ENCODE assay signal across 24 cellular contexts in genomic region chrY:7803737-7804136, GRCh38.
"Had no signal": no experiment of that assay in that cellular context is flagged by ENCODE, and none has a peak within 500 bp of the region (broad histone marks: within the 10 kb centered on the region; RNA-seq: fewer than 3 reads in every experiment).

No MANE protein-coding gene starts in this region.

- H3K4me1 ChIP-seq: parathyroid adenoma, psoas muscle, right lobe of liver, sigmoid colon, stomach, thyroid gland, tibial nerve, upper lobe of left lung, vagina had no signal

- DNase-seq: nephron progenitor cell; occipital lobe; ovary; posterior cingulate gyrus; psoas muscle; right cardiac atrium; right lobe of liver; sigmoid colon; small intestine; stimulated activated CD4-positive, alpha-beta T cell treated with anti-CD3 and anti-CD28 coated beads, Interleukin-15, amount 100 ng/mL, for 24 hours; stimulated activated CD4-positive, alpha-beta T cell treated with anti-CD3 and anti-CD28 coated beads, Interleukin-2, amount 100 ng/mL, for 24 hours; stimulated activated CD4-positive, alpha-beta T cell treated with anti-CD3 and anti-CD28 coated beads, Interleukin-2, amount 100 ng/mL, for 48 hours; stimulated activated CD4-positive, alpha-beta T cell treated with anti-CD3 and anti-CD28 coated beads, Interleukin-4, amount 100 ng/mL, for 24 hours; stimulated activated naive B cell treated with anti-CD40 and anti-IgM and Interleukin-4, amounts not matched to agents 10 μg/mL and 1 μg/mL and 100 μg/mL, for 72 hours; stimulated activated naive CD4-positive, alpha-beta T cell treated with Interleukin-2 at 50 U/mL for 16 hours; stomach; thyroid gland; upper lobe of left lung had no signal

- H3K27ac ChIP-seq: ovary, parathyroid adenoma, psoas muscle, right lobe of liver, sigmoid colon, stomach, thoracic aorta, thyroid gland, tibial nerve, upper lobe of left lung, vagina had no signal

- H3K4me3 ChIP-seq: ovary, psoas muscle, right lobe of liver, sigmoid colon, stomach, thoracic aorta, thyroid gland, tibial nerve, upper lobe of left lung, vagina had no signal

- H3K9me3 ChIP-seq: ovary, psoas muscle, right lobe of liver, sigmoid colon, stomach, thoracic aorta, thyroid gland, tibial nerve, upper lobe of left lung, vagina had no signal

- ATAC-seq: natural killer cell treated with Interleukin-12 subunit alpha and Interleukin-12 subunit beta and Interleukin-15 and Interleukin-18, amount 100 ng/mL, for 72 hours; psoas muscle; right cardiac atrium; right lobe of liver; stimulated activated effector memory CD8-positive, alpha-beta T cell treated with anti-CD3 and anti-CD28 coated beads, Interleukin-12 subunit alpha, Interleukin-12 subunit beta, amount 100 ng/mL, for 72 hours; stimulated activated naive B cell treated with anti-CD40 and anti-IgM and Interleukin-4, amounts not matched to agents 10 μg/mL and 1 μg/mL and 100 μg/mL, for 72 hours had no signal

- H3K27me3 ChIP-seq: ovary, right lobe of liver, sigmoid colon, stomach, thyroid gland, tibial nerve, upper lobe of left lung, vagina had no signal

- H3K36me3 ChIP-seq: ovary, right lobe of liver, sigmoid colon, stomach, thoracic aorta, thyroid gland, tibial nerve, upper lobe of left lung, vagina had no signal
